In genomic region chrX:33607042-33607595, GRCh38 we compare ENCODE assay signal across 17 cellular contexts.
DNase-seq lines count a peak whose midpoint lies in the region; ATAC-seq and TF ChIP-seq lines count a peak whose summit lies in the region.
"Had no signal": no experiment of that assay in that cellular context is flagged by ENCODE, and none has a peak within 500 bp of the region (broad histone marks: within the 10 kb centered on the region; RNA-seq: fewer than 3 reads in every experiment).

No MANE protein-coding gene starts in this region.

- no peaks in the 10 kb centered on the region for H3K27me3 ChIP-seq in MM.1S (replicated peaks; ENCODE audit: insufficient read depth, low read length)

- no peaks in the 10 kb centered on the region for H3K36me3 Mint-ChIP-seq in natural killer cell treated with Interleukin-12 subunit alpha and Interleukin-12 subunit beta and Interleukin-15 and Interleukin-18, amount 100 ng/mL, for 72 hours
- no peaks in the 10 kb centered on the region for H3K36me3 Mint-ChIP-seq in natural killer cell
- H3K36me3 Mint-ChIP-seq: CD8-positive, alpha-beta T cell had no signal

- no peak overlapping the region for H3K9ac ChIP-seq in MM.1S (ENCODE audit: low read length)
- H3K9ac ChIP-seq: BLaER1 treated with 17β-estradiol and CSF1 and Interleukin-3, amounts not matched to agents 10 nM and 100 nM had no signal

- no peaks in the 10 kb centered on the region for H4K20me1 ChIP-seq in MM.1S (ENCODE audit: insufficient read depth, low read length)

- H3K36me3 ChIP-seq in MM.1S (replicated peaks; ENCODE audit: insufficient read depth, low read length): no peaks in the 10 kb centered on the region

- ATAC-seq in natural killer cell treated with Interleukin-12 subunit alpha and Interleukin-12 subunit beta and Interleukin-15 and Interleukin-18, amount 100 ng/mL, for 72 hours: no peak
- ATAC-seq in natural killer cell (no peak), sciatic nerve (peak; percentile 32)
- ATAC-seq: A549; CD8-positive, alpha-beta T cell had no signal

- no peaks in the 10 kb centered on the region for H3K27me3 Mint-ChIP-seq in natural killer cell treated with Interleukin-12 subunit alpha and Interleukin-12 subunit beta and Interleukin-15 and Interleukin-18, amount 100 ng/mL, for 72 hours
- no peaks in the 10 kb centered on the region for H3K27me3 Mint-ChIP-seq in natural killer cell (ENCODE audit: low read depth in 2 of 2)
- H3K27me3 Mint-ChIP-seq: B cell; CD4-positive, alpha-beta T cell had no signal

- TF ChIP-seq CTCF in natural killer cell (IDR thresholded peaks at IDR 0.05): no peak
- TF ChIP-seq CTCF in MM.1S (IDR thresholded peaks at IDR 0.05; ENCODE audit: low read length): no peak

- no peak overlapping the region for H3K27ac ChIP-seq in MM.1S (ENCODE audit: low read length)
- H3K27ac ChIP-seq: 22Rv1; A549; BLaER1 treated with 17β-estradiol and CSF1 and Interleukin-3, amounts not matched to agents 10 nM and 100 nM; C4-2B had no signal

- no peaks in the 10 kb centered on the region for H3K9me3 ChIP-seq in MM.1S (replicated peaks; ENCODE audit: insufficient read depth, low read length)
- H3K9me3 ChIP-seq: A549, Caco-2 had no signal

- peak; percentile 58 for DNase-seq in natural killer cell treated with Interleukin-12 subunit alpha and Interleukin-12 subunit beta and Interleukin-15 and Interleukin-18, amount 100 ng/mL, for 72 hours (ENCODE audit: low spot score)
- DNase-seq in natural killer cell (no peak), sciatic nerve (ENCODE audit: low spot score) (no peak), MM.1S (no peak)
- DNase-seq in stimulated activated CD4-positive, alpha-beta T cell treated with anti-CD3 and anti-CD28 coated beads, Interleukin-4, amount 100 ng/mL, for 4 hours: no peak
- DNase-seq: AML-193; Caco-2; Calu3; CD4-positive, alpha-beta T cell; DMS79 treated with DMSO at 0.1 percent for 48 hours; GF-D8 had no signal

- no peak overlapping the region for H2AFZ ChIP-seq in MM.1S (ENCODE audit: low read length)

- no peaks in the 10 kb centered on the region for H3F3A ChIP-seq in MM.1S (ENCODE audit: insufficient read depth, low read length)

- no peak overlapping the region for H3K27ac Mint-ChIP-seq in natural killer cell treated with Interleukin-12 subunit alpha and Interleukin-12 subunit beta and Interleukin-15 and Interleukin-18, amount 100 ng/mL, for 72 hours
- H3K27ac Mint-ChIP-seq in natural killer cell: no peak overlapping the region
- H3K27ac Mint-ChIP-seq: B cell; CD4-positive, alpha-beta T cell; CD8-positive, alpha-beta T cell had no signal

- intact Hi-C loops in natural killer cell (cut with micrococcal nuclease) (no loop called here), sciatic nerve (cut with DNase I) (no loop called here)

- no peaks in the 10 kb centered on the region for H3K79me2 ChIP-seq in MM.1S (ENCODE audit: low read length)

- H3K9me3 Mint-ChIP-seq in natural killer cell treated with Interleukin-12 subunit alpha and Interleukin-12 subunit beta and Interleukin-15 and Interleukin-18, amount 100 ng/mL, for 72 hours: peaks cover 6% of the 10 kb centered on the region
- peaks cover 3 to 7% of the 10 kb centered on the region in 2 donors for H3K9me3 Mint-ChIP-seq in natural killer cell

- no peak overlapping the region for H3K4me3 Mint-ChIP-seq in natural killer cell treated with Interleukin-12 subunit alpha and Interleukin-12 subunit beta and Interleukin-15 and Interleukin-18, amount 100 ng/mL, for 72 hours
- no peak overlapping the region for H3K4me3 Mint-ChIP-seq in natural killer cell
- H3K4me3 Mint-ChIP-seq: B cell; CD4-positive, alpha-beta T cell; CD8-positive, alpha-beta T cell had no signal

- H3K9me2 ChIP-seq in MM.1S (replicated peaks; ENCODE audit: insufficient read depth, low read length): no peaks in the 10 kb centered on the region

- no peak overlapping the region for H3K4me2 ChIP-seq in MM.1S (ENCODE audit: low read depth, low read length)
- H3K4me2 ChIP-seq: A549; BLaER1 treated with 17β-estradiol and CSF1 and Interleukin-3, amounts not matched to agents 10 nM and 100 nM had no signal

- no peaks in the 10 kb centered on the region for H3K4me1 Mint-ChIP-seq in natural killer cell treated with Interleukin-12 subunit alpha and Interleukin-12 subunit beta and Interleukin-15 and Interleukin-18, amount 100 ng/mL, for 72 hours (ENCODE audit: low read depth in 2 of 2)
- no peaks in the 10 kb centered on the region for H3K4me1 Mint-ChIP-seq in natural killer cell
- H3K4me1 Mint-ChIP-seq: B cell had no signal

- H3K4me3 ChIP-seq in MM.1S (ENCODE audit: low read length): no peak overlapping the region
- H3K4me3 ChIP-seq: A549; BLaER1 treated with 17β-estradiol and CSF1 and Interleukin-3, amounts not matched to agents 10 nM and 100 nM had no signal

- no peaks in the 10 kb centered on the region for H3K4me1 ChIP-seq in MM.1S (ENCODE audit: low read length)
- H3K4me1 ChIP-seq: A549; BLaER1 treated with 17β-estradiol and CSF1 and Interleukin-3, amounts not matched to agents 10 nM and 100 nM; Caco-2 had no signal
